20 cellular contexts compared by ENCODE assay signal in genomic region chr12:45828402-45828801, GRCh38.
DNase-seq lines count a peak whose midpoint lies in the region; ATAC-seq and TF ChIP-seq lines count a peak whose summit lies in the region.
"Had no signal": no experiment of that assay in that cellular context is flagged by ENCODE, and none has a peak within 500 bp of the region (broad histone marks: within the 10 kb centered on the region; RNA-seq: fewer than 3 reads in every experiment).

No MANE protein-coding gene starts in this region.

- peaks cover 3% of the 10 kb centered on the region for H3K79me1 ChIP-seq in mesenchymal stem cell (replicated peaks; ENCODE audit: low read length, poor library complexity, severe bottlenecking)

- peak overlapping the region; percentile 6 for H3K27ac Mint-ChIP-seq in activated T-cell treated with anti-CD3 and anti-CD28 coated beads, Interleukin-2, amount 50 U/mL, for 72 hours

- no peak overlapping the region for H2AK5ac ChIP-seq in mesenchymal stem cell (ENCODE audit: low read length, severe bottlenecking)

- no peaks in the 10 kb centered on the region for H3K27me3 Mint-ChIP-seq in activated T-cell treated with anti-CD3 and anti-CD28 coated beads, Interleukin-2, amount 50 U/mL, for 72 hours (ENCODE audit: low read depth)

- no peaks in the 10 kb centered on the region for H3K79me2 ChIP-seq in osteoblast (ENCODE audit: insufficient read depth, low read length)

- no peak overlapping the region for H2BK120ac ChIP-seq in mesenchymal stem cell (ENCODE audit: low read depth, low read length)

- no peak for DNase-seq in activated T-cell treated with anti-CD3 and anti-CD28 coated beads, Interleukin-2, amount 50 U/mL, for 72 hours
- DNase-seq in activated T-cell treated with anti-CD3 and anti-CD28 coated beads for 4 hours (no peak), HL-60 (ENCODE audit: low read depth in 1 of 2, low spot score in 1 of 2) (no peak), mesenchymal stem cell (no peak), body of pancreas (no peak), osteoblast (ENCODE audit: insufficient read length, low spot score, missing footprints) (no peak), BE2C (no peak)
- DNase-seq: activated CD4-positive, CD25-positive, alpha-beta regulatory T cell; activated effector memory CD4-positive, alpha-beta T cell treated with anti-CD3 and anti-CD28 coated beads, Interleukin-2, amount 50 U/mL, for 16 hours; caudate nucleus; mucosa of descending colon; NCI-H2029 treated with DMSO at 0.1 percent for 48 hours; right cardiac atrium; SJCRH30; stimulated activated CD4-positive, alpha-beta T cell treated with anti-CD3 and anti-CD28 coated beads, Interleukin-15, amount 100 ng/mL, for 24 hours; stimulated activated naive CD8-positive, alpha-beta T cell treated with anti-CD3 and anti-CD28 coated beads, Interleukin-15, Interleukin-2, amounts not matched to agents 100 U/mL and 50 U/mL, for 24 hours; trophoblast cell had no signal

- H3K4me3 ChIP-seq in HL-60 (replicated peaks; ENCODE audit: insufficient read depth, low read length) = no peak overlapping the region
- H3K4me3 ChIP-seq in mesenchymal stem cell (ENCODE audit: insufficient read depth in 1 of 2, low read depth in 1 of 2, low read length in 2 of 2) = no peak overlapping the region
- H3K4me3 ChIP-seq in body of pancreas = no peak overlapping the region
- H3K4me3 ChIP-seq in osteoblast (ENCODE audit: insufficient read depth, low read length) = no peak overlapping the region
- H3K4me3 ChIP-seq in BE2C (ENCODE audit: low read depth, low read length) = no peak overlapping the region
- H3K4me3 ChIP-seq: mucosa of descending colon, SJCRH30 had no signal

- H3K4me1 ChIP-seq in mesenchymal stem cell (ENCODE audit: control insufficient read depth, insufficient read depth, low read depth, low read length) = no peaks in the 10 kb centered on the region
- no peaks in the 10 kb centered on the region for H3K4me1 ChIP-seq in body of pancreas
- no peaks in the 10 kb centered on the region for H3K4me1 ChIP-seq in osteoblast (ENCODE audit: insufficient read depth, low read length)
- H3K4me1 ChIP-seq in BE2C = no peaks in the 10 kb centered on the region
- H3K4me1 ChIP-seq: SJCRH30 had no signal

- H3K4me2 ChIP-seq in mesenchymal stem cell (ENCODE audit: low read length, poor library complexity, severe bottlenecking) (no peak overlapping the region), osteoblast (ENCODE audit: insufficient read depth, low read length) (no peak overlapping the region)

- ATAC-seq in activated T-cell treated with anti-CD3 and anti-CD28 coated beads, Interleukin-2, amount 50 U/mL, for 72 hours (replicated peaks in 1 of 2) = no peak
- ATAC-seq in HG02884 (IDR thresholded peaks at IDR 0.05; ENCODE audit: unreplicated experiment) = peak; percentile 88
- no peak for ATAC-seq in body of pancreas
- ATAC-seq: HCT116; mucosa of descending colon; right cardiac atrium; stimulated activated naive CD8-positive, alpha-beta T cell treated with anti-CD3 and anti-CD28 coated beads, Interleukin-15, Interleukin-2, amounts not matched to agents 100 U/mL and 50 U/mL, for 24 hours had no signal

- TF ChIP-seq CTCF in HL-60 (IDR thresholded peaks at IDR 0.05; ENCODE audit: insufficient read depth, low read length) (no peak), body of pancreas (IDR thresholded peaks at IDR 0.05) (no peak), osteoblast (IDR thresholded peaks at IDR 0.05; ENCODE audit: extremely low read depth, low read depth, low read length) (no peak), BE2C (IDR thresholded peaks at IDR 0.05; ENCODE audit: low read depth, low read length) (no peak)

- intact Hi-C loops in body of pancreas (cut with DNase I) = no loop called here

- H3K4me3 Mint-ChIP-seq in activated T-cell treated with anti-CD3 and anti-CD28 coated beads, Interleukin-2, amount 50 U/mL, for 72 hours = no peak overlapping the region

- H3K36me3 Mint-ChIP-seq in activated T-cell treated with anti-CD3 and anti-CD28 coated beads, Interleukin-2, amount 50 U/mL, for 72 hours (ENCODE audit: insufficient read depth in 2 of 2) = peaks cover 7 to 23% of the 10 kb centered on the region in 2 donors

- H3K9ac ChIP-seq in mesenchymal stem cell (ENCODE audit: low read length) = no peak overlapping the region

- H4K8ac ChIP-seq in mesenchymal stem cell (ENCODE audit: low read length) = no peak overlapping the region

- no peak overlapping the region for H2BK15ac ChIP-seq in mesenchymal stem cell (ENCODE audit: low read depth, poor library complexity, severe bottlenecking)

- no peak overlapping the region for H3K23ac ChIP-seq in mesenchymal stem cell (ENCODE audit: low read length in 2 of 2)

- H3K4ac ChIP-seq in mesenchymal stem cell (ENCODE audit: low read depth in 1 of 2, low read length in 2 of 2) = no peak overlapping the region

- no peak for TF ChIP-seq POLR2A in body of pancreas (IDR thresholded peaks at IDR 0.05)

- H2BK5ac ChIP-seq in mesenchymal stem cell (ENCODE audit: low read depth, low read length, poor library complexity, severe bottlenecking) = no peak overlapping the region

- H3K4me1 Mint-ChIP-seq in activated T-cell treated with anti-CD3 and anti-CD28 coated beads, Interleukin-2, amount 50 U/mL, for 72 hours (ENCODE audit: low read depth) = no peaks in the 10 kb centered on the region

- H3K18ac ChIP-seq in mesenchymal stem cell (ENCODE audit: low read depth in 1 of 2, low read length in 2 of 2) = no peak overlapping the region

- no peak overlapping the region for H3K14ac ChIP-seq in mesenchymal stem cell (ENCODE audit: low read length in 2 of 2)

- no CpG with 5 or more reads among the region's 2 CpGs for WGBS in mesenchymal stem cell
- WGBS in body of pancreas, 2 donors = 48 to 52% methylated on average over 2 of the region's 2 CpGs

- H3K27ac ChIP-seq in HL-60 (replicated peaks) (peak overlapping the region; percentile 45), mesenchymal stem cell (ENCODE audit: low read length, poor library complexity, severe bottlenecking) (no peak overlapping the region), body of pancreas (no peak overlapping the region), osteoblast (ENCODE audit: low read depth, low read length) (no peak overlapping the region)
- H3K27ac ChIP-seq: C4-2B, SJCRH30 had no signal

- peaks cover 0 to 2% of the 10 kb centered on the region in 2 donors for H3K9me3 Mint-ChIP-seq in activated T-cell treated with anti-CD3 and anti-CD28 coated beads, Interleukin-2, amount 50 U/mL, for 72 hours

- H4K20me1 ChIP-seq in osteoblast (ENCODE audit: insufficient read depth, low read length) = no peaks in the 10 kb centered on the region

- H2AFZ ChIP-seq in mesenchymal stem cell (ENCODE audit: low read depth, low read length) (no peak overlapping the region), osteoblast (ENCODE audit: low read length) (no peak overlapping the region)

- H3K36me3 ChIP-seq in mesenchymal stem cell (ENCODE audit: control insufficient read depth in 1 of 2, insufficient read depth in 2 of 2, low read depth in 1 of 2, low read length in 2 of 2) = peaks cover 0 to 38% of the 10 kb centered on the region in 2 experiments
- peaks cover 0 to 2% of the 10 kb centered on the region in 2 donors for H3K36me3 ChIP-seq in body of pancreas (replicated peaks in 1 of 2; ENCODE audit: insufficient read depth in 1 of 2, low read depth in 2 of 2)
- no peaks in the 10 kb centered on the region for H3K36me3 ChIP-seq in osteoblast (ENCODE audit: insufficient read depth, low read length)
- H3K36me3 ChIP-seq in BE2C = peaks cover 19% of the 10 kb centered on the region

- H3K27me3 ChIP-seq in HL-60 (ENCODE audit: insufficient read depth, poor library complexity, severe bottlenecking) (no peaks in the 10 kb centered on the region), mesenchymal stem cell (ENCODE audit: control insufficient read depth in 1 of 2, insufficient read depth in 1 of 2, low read length in 2 of 2) (no peaks in the 10 kb centered on the region), body of pancreas (no peaks in the 10 kb centered on the region), osteoblast (ENCODE audit: insufficient read depth, low read length) (no peaks in the 10 kb centered on the region), BE2C (no peaks in the 10 kb centered on the region)
- H3K27me3 ChIP-seq: SJCRH30 had no signal

- H4K91ac ChIP-seq in mesenchymal stem cell (ENCODE audit: low read length) = no peak overlapping the region

- H3K9me3 ChIP-seq in mesenchymal stem cell (ENCODE audit: control insufficient read depth, low read length) = peaks cover 6% of the 10 kb centered on the region
- no peaks in the 10 kb centered on the region for H3K9me3 ChIP-seq in body of pancreas
- no peaks in the 10 kb centered on the region for H3K9me3 ChIP-seq in osteoblast (ENCODE audit: low read depth, low read length)
- H3K9me3 ChIP-seq in BE2C = no peaks in the 10 kb centered on the region
- H3K9me3 ChIP-seq: mucosa of descending colon had no signal

- no peak overlapping the region for H2BK12ac ChIP-seq in mesenchymal stem cell (ENCODE audit: low read length in 2 of 2)
